Comparison of ENCODE assay signal across 8 cellular contexts in the genomic region with DNA sequence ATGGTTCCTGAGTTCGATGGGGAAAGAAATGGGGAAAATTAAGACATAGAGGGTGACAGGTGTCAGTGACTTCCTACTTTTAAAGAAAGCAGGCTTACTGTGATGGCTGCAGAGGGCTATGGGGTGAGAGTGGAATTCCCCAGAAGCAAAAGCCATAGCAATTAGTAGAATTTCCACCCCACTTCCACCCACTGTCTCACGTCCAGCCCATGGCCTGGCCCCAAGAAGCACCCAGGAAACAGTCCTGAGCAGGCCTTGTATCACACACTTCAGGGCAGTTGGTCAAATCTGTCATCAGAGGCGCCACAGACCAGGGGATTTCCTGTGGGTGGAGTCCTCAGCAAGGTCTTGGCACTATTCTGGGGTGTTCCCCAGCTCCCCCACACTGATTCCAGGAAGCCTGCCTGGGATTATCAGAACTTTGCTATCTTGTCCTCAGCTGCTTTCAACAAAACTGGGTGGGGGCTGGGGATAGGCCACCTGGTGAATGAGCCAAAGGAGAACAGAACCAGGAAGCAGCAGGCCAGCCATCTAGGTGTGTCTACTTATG.
DNase-seq lines count a peak whose midpoint lies in the region; ATAC-seq, FAIRE-seq and TF ChIP-seq lines count a peak whose summit lies in the region.

No MANE protein-coding gene starts in this region.

- H3K4me1 Mint-ChIP-seq in stimulated activated effector memory CD8-positive, alpha-beta T cell treated with anti-CD3 and anti-CD28 coated beads, Interleukin-12 subunit alpha, Interleukin-12 subunit beta, amount 100 ng/mL, for 72 hours: peaks cover 73% of the 10 kb centered on the region

- WGBS in GM12878 (ENCODE audit: insufficient coverage, insufficient replicate concordance, low lambda C conversion rate, missing lambda C conversion rate): 2% methylated on average over 3 of the region's 3 CpGs

- no peaks in the 10 kb centered on the region; the same call in 1 of the 2 replicates for H3K79me2 ChIP-seq in GM12878 (ENCODE audit: control insufficient read depth, insufficient read depth, low read length)

- SMC1A ChIA-PET in GM12878 (lab: Charles Lee; ENCODE audit: uncharacterized antibody, unreplicated experiment): interaction anchor here (1.0 to 19.0 kb wide), 14 partner anchors 10 to 120 kb away, joined by 3 to 344 read pairs (median 11); partner anchors contain the start of gene CCND2

- CTCF ChIA-PET in GM12878 (lab: Yijun Ruan, JAX): interaction anchor here (0.8 to 6.0 kb wide), 11 partner anchors 11 to 123 kb away, joined by 3 to 35 read pairs (median 18); no protein-coding TSS in a partner anchor

- peak; percentile 67 for TF ChIP-seq POLR2A in GM12878 (IDR thresholded peaks at IDR 0.05; ENCODE audit: low read depth, low read length)

- TF ChIP-seq CTCF in GM13976 (IDR thresholded peaks at IDR 0.05; ENCODE audit: borderline replicate concordance, control extremely low read depth, extremely low read depth, insufficient read depth, missing control alignments): no peak
- peak; percentile 8 to 19 (median 13); a peak in 2 of 6 replicates for TF ChIP-seq CTCF in GM12878 (IDR thresholded peaks at IDR 0.05 in 2 of 3, conservative IDR thresholded peaks at IDR 0.05 in 1 of 3; ENCODE audit: control insufficient read depth in 2 of 3, extremely low read depth in 1 of 3, insufficient read depth in 1 of 3, low read depth in 3 of 3, low read length in 3 of 3)

- FAIRE-seq in GM12878 (lab: Jason Lieb, UNC): peak; percentile 77

- H4K20me1 ChIP-seq in GM12878 (ENCODE audit: control insufficient read depth, insufficient read depth): no peaks in the 10 kb centered on the region

- H3K36me3 Mint-ChIP-seq in stimulated activated effector memory CD8-positive, alpha-beta T cell treated with anti-CD3 and anti-CD28 coated beads, Interleukin-12 subunit alpha, Interleukin-12 subunit beta, amount 100 ng/mL, for 72 hours: peaks cover 10% of the 10 kb centered on the region

- H3K9me3 ChIP-seq in GM12878 (replicated peaks; ENCODE audit: control insufficient read depth, insufficient read depth, low read length): no peaks in the 10 kb centered on the region; the same call in 2 of the 3 replicates

- peak overlapping the region; percentile 62 for H2AFZ ChIP-seq in GM12878 (ENCODE audit: control insufficient read depth, low read depth, low read length)

- no TSS peak for BruUV-seq in GM12878 (replicated peaks; lab: Mats Ljungman, UMichigan)

- H3K36me3 ChIP-seq in GM12878 (ENCODE audit: control insufficient read depth in 2 of 2, insufficient read depth in 2 of 2, low read length in 1 of 2): no peaks in the 10 kb centered on the region

- peak; percentile 71 for ATAC-seq in GM21825 (IDR thresholded peaks at IDR 0.05; ENCODE audit: unreplicated experiment)
- ATAC-seq in GM12878: peak; percentile 85
- ATAC-seq in stimulated activated effector memory CD8-positive, alpha-beta T cell treated with anti-CD3 and anti-CD28 coated beads, Interleukin-12 subunit alpha, Interleukin-12 subunit beta, amount 100 ng/mL, for 72 hours: peak; percentile 92

- H3K4me1 ChIP-seq in GM12878 (ENCODE audit: control insufficient read depth, insufficient read depth, low read length): peaks cover 64% of the 10 kb centered on the region

- in situ Hi-C loops in GM13976 (cut with MboI; ENCODE audit: low sequenced_read_pairs, unreplicated experiment) (no loop called here), GM12878 (cut with MboI) (no loop called here)

- RAD21 ChIA-PET in GM12878 (lab: Charles Lee; ENCODE audit: unreplicated experiment): interaction anchor here (0.9 to 6.4 kb wide), 15 partner anchors 9 to 123 kb away, joined by 3 to 69 read pairs (median 10); partner anchors contain the start of gene CCND2

- peak; percentile 24; the same call in 1 of the 2 replicates for TF ChIP-seq RAD21 in GM12878 (IDR thresholded peaks at IDR 0.05; ENCODE audit: insufficient read depth, low read depth, low read length)

- POLR2A ChIA-PET in GM12878 (lab: Charles Lee): interaction anchor here (0.7 to 7.8 kb wide), 11 partner anchors 9 to 125 kb away, joined by 3 to 84 read pairs (median 5); partner anchors contain the start of gene CCND2

- H3K4me3 ChIP-seq in GM12878: peak overlapping the region; percentile 3; the same call in 1 of the 2 replicates

- peak overlapping the region; percentile 49 for H3K9ac ChIP-seq in GM12878 (ENCODE audit: control insufficient read depth, insufficient read depth, low read length)

- intact Hi-C loops in GM12878 (cut with micrococcal nuclease; ENCODE audit: unreplicated experiment): loop anchor here (1.0 to 2.0 kb wide), 5 partner anchors 17 to 119 kb away; partner anchors contain the start of gene CCND2

- no peaks in the 10 kb centered on the region for H3K27me3 ChIP-seq in GM12878 (replicated peaks in 1 of 2; ENCODE audit: control insufficient read depth in 2 of 2, insufficient read depth in 2 of 2, low read length in 1 of 2)

- peak overlapping the region; percentile 92 for H3K27ac ChIP-seq in GM12878 (ENCODE audit: control insufficient read depth, insufficient read depth)

- H3K9me3 Mint-ChIP-seq in stimulated activated effector memory CD8-positive, alpha-beta T cell treated with anti-CD3 and anti-CD28 coated beads, Interleukin-12 subunit alpha, Interleukin-12 subunit beta, amount 100 ng/mL, for 72 hours: peaks cover 3% of the 10 kb centered on the region

- H3K4me2 ChIP-seq in GM12878 (ENCODE audit: control insufficient read depth, insufficient read depth): peak overlapping the region; percentile 30

- DNase-seq in GM13976 (ENCODE audit: low spot score): peak; percentile 76
- peak; percentile 94 for DNase-seq in OCI-M1 (lab: John Stamatoyannopoulos, UW)
- DNase-seq in GM12878 (ENCODE audit: low read depth, low spot score): peak; percentile 94
- DNase-seq in stimulated activated effector memory CD8-positive, alpha-beta T cell treated with anti-CD3 and anti-CD28 coated beads, Interleukin-12 subunit alpha, Interleukin-12 subunit beta, amount 100 ng/mL, for 72 hours (ENCODE audit: low spot score in 2 of 2): peak; percentile 53 to 92
- no peak for DNase-seq in D341Med (ENCODE audit: low spot score)
- no peak for DNase-seq in inferior parietal cortex (ENCODE audit: extremely low spot score)
- DNase-seq in SHP77 (lab: John Stamatoyannopoulos, UW): no peak

- peak overlapping the region; percentile 91 for H3K27ac Mint-ChIP-seq in stimulated activated effector memory CD8-positive, alpha-beta T cell treated with anti-CD3 and anti-CD28 coated beads, Interleukin-12 subunit alpha, Interleukin-12 subunit beta, amount 100 ng/mL, for 72 hours

- peak overlapping the region; percentile 56 for H3K4me3 Mint-ChIP-seq in stimulated activated effector memory CD8-positive, alpha-beta T cell treated with anti-CD3 and anti-CD28 coated beads, Interleukin-12 subunit alpha, Interleukin-12 subunit beta, amount 100 ng/mL, for 72 hours

- TF ChIP-seq EP300 in GM12878 (IDR thresholded peaks at IDR 0.05; ENCODE audit: borderline replicate concordance in 1 of 2, control insufficient read depth in 1 of 2, low read depth in 2 of 2, low read length in 2 of 2): peak; percentile 54 to 75; a peak in 2 of 4 replicates

TF ChIP-seq in GM12878, 131 proteins besides CTCF, POLR2A, EP300 and RAD21 (continues in another document):
- TF ChIP-seq ZSCAN29 (IDR thresholded peaks at IDR 0.05): peak; percentile 32; the same call in 1 of the 2 replicates
- peak; percentile 75; the same call in 1 of the 3 replicates for TF ChIP-seq POU2F2 (IDR thresholded peaks at IDR 0.05; ENCODE audit: borderline replicate concordance, low read depth, low read length)
- TF ChIP-seq BCL3 (IDR thresholded peaks at IDR 0.05; ENCODE audit: borderline replicate concordance, insufficient read depth, low read depth, low read length, poor library complexity, severe bottlenecking): no peak
- peak; percentile 14; the same call in 1 of the 2 replicates for TF ChIP-seq SMC3 (IDR thresholded peaks at IDR 0.05; ENCODE audit: borderline replicate concordance, low read length)
- peak; percentile 12; the same call in 1 of the 2 replicates for TF ChIP-seq NKRF (conservative IDR thresholded peaks at IDR 0.05)
- peak; percentile 69 for TF ChIP-seq CREB1 (IDR thresholded peaks at IDR 0.05; ENCODE audit: low read depth)

Comparison
In these comparisons a context has a peak if more than half of its experiments do, and no peak if none do; other contexts are left out.
1. DNase-seq: peak in GM13976 (single experiment), OCI-M1 (single experiment), GM12878 (single experiment) and stimulated activated effector memory CD8-positive, alpha-beta T cell treated with anti-CD3 and anti-CD28 coated beads, Interleukin-12 subunit alpha, Interleukin-12 subunit beta, amount 100 ng/mL, for 72 hours (2 of 2); none in D341Med (single experiment), inferior parietal cortex (single experiment) and SHP77 (0 of 2).
2. Peak in every context shown above with its lines, with median percentiles within 50 percentile points of each other: ATAC-seq.